Comparison of ENCODE assay signal across 2 cellular contexts in the genomic region with DNA sequence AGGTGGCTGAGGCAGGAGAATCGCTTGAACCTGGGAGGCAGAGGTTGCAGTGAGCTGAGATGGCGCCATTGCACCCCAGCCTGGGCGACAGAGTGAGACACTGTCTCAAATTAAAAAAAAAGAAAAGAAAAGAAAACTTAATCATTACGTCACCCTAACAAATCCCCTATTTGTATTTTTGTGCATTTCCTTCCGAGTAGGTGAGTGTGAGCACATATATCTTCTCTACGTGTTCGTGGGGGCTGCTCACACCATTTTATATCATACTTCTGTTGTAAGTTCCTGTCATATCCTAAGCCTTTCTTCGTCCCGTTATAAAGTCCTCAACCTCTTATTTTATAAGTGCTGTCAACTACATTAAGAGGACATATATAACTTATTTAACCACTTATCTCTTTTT.
TF ChIP-seq lines count a peak whose summit lies in the region.

No MANE protein-coding gene starts in this region.

TF ChIP-seq in HepG2, 621 proteins besides CTCF, POLR2A, EP300 and RAD21:
- TF ChIP-seq SAP130 (CRISPR knock-in tag; IDR thresholded peaks at IDR 0.05; ENCODE audit: low read depth) (no peak), ATF7 (IDR thresholded peaks at IDR 0.05) (peak; percentile 49; the same call in 1 of the 2 replicates), ATF7 (CRISPR knock-in tag; IDR thresholded peaks at IDR 0.05) (no peak)
TF ChIP-seq in HepG2: peak in this region for 1.

TF ChIP-seq in K562, 482 proteins besides CTCF, POLR2A, EP300 and RAD21:
- TF ChIP-seq SUPT5H (IDR thresholded peaks at IDR 0.05) (no peak), MAFG (tag; conservative IDR thresholded peaks at IDR 0.05) (no peak), NFXL1 (CRISPR knock-in tag; IDR thresholded peaks at IDR 0.05) (no peak)
- TF ChIP-seq, protein P1, sequence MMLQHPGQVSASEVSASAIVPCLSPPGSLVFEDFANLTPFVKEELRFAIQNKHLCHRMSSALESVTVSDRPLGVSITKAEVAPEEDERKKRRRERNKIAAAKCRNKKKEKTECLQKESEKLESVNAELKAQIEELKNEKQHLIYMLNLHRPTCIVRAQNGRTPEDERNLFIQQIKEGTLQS (IDR thresholded peaks at IDR 0.05): peak; percentile 20; the same call in 1 of the 2 replicates
- TF ChIP-seq, protein P1 (CRISPR knock-in tag; conservative IDR thresholded peaks at IDR 0.05): no peak
